ENCODE assay signal across 13 cellular contexts in the genomic region with DNA sequence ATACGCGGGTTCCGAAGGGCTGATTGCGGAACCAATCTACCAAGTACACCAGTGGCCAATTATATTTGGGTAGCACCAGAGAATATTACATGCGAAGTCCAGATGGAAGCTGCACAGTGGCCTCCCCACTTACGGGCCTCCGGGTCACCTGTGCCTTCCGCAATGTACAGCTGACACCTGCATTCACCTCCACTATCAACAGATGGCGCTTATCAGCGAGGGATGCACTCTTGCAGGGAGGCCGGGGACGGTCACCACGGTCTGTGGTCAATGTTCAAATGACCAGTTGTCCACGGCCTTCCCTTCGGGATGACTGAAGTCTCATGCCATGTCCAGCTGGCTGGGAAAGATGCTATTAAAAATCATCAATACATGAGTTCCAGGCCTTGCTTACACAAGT. TPM values are rescaled to one million over a fixed set of nuclear protein-coding genes. Genes with fewer than 3 reads are reported as not detected.
DNase-seq lines count a peak whose midpoint lies in the region; ATAC-seq and TF ChIP-seq lines count a peak whose summit lies in the region.
"Had no signal": no experiment of that assay in that cellular context is flagged by ENCODE, and none has a peak within 500 bp of the region (broad histone marks: within the 10 kb centered on the region; RNA-seq: fewer than 3 reads in every experiment).

No MANE protein-coding gene starts in this region.

- H3K9me3 ChIP-seq in Peyer's patch = no peaks in the 10 kb centered on the region
- no peaks in the 10 kb centered on the region for H3K9me3 ChIP-seq in effector memory CD4-positive, alpha-beta T cell (ENCODE audit: control insufficient read depth, low read length)
- H3K9me3 ChIP-seq: thoracic aorta had no signal

- no peaks in the 10 kb centered on the region for H3K4me1 Mint-ChIP-seq in T-helper 2 cell treated with Interferon-gamma antibody and Interleukin-4, amounts not matched to agents 5 μg/mL and 100 μg/mL, for 36 hours (ENCODE audit: low read depth)
- H3K4me1 Mint-ChIP-seq: memory B cell had no signal

- H3K36me3 Mint-ChIP-seq in T-helper 2 cell treated with Interferon-gamma antibody and Interleukin-4, amounts not matched to agents 5 μg/mL and 100 μg/mL, for 36 hours (ENCODE audit: low read depth) = no peaks in the 10 kb centered on the region
- H3K36me3 Mint-ChIP-seq: memory B cell had no signal

- H3K4me3 Mint-ChIP-seq in T-helper 2 cell treated with Interferon-gamma antibody and Interleukin-4, amounts not matched to agents 5 μg/mL and 100 μg/mL, for 36 hours = no peak overlapping the region
- H3K4me3 Mint-ChIP-seq: HFFc6, memory B cell had no signal

- H3K36me3 ChIP-seq in Peyer's patch = no peaks in the 10 kb centered on the region
- H3K36me3 ChIP-seq in effector memory CD4-positive, alpha-beta T cell (ENCODE audit: control insufficient read depth, insufficient read depth, low read length) = no peaks in the 10 kb centered on the region
- H3K36me3 ChIP-seq: thoracic aorta had no signal

- H3K4me3 ChIP-seq in Peyer's patch = no peak overlapping the region
- H3K4me3 ChIP-seq in effector memory CD4-positive, alpha-beta T cell (ENCODE audit: insufficient read depth, low read depth, low read length, poor library complexity, severe bottlenecking) = no peak overlapping the region
- H3K4me3 ChIP-seq: thoracic aorta had no signal

- no peaks in the 10 kb centered on the region for H3K27me3 ChIP-seq in Peyer's patch
- H3K27me3 ChIP-seq in effector memory CD4-positive, alpha-beta T cell (replicated peaks; ENCODE audit: control insufficient read depth, insufficient read depth, low read length, poor library complexity, severe bottlenecking) = no peaks in the 10 kb centered on the region

- peaks cover 13% of the 10 kb centered on the region for H3K27me3 Mint-ChIP-seq in T-helper 2 cell treated with Interferon-gamma antibody and Interleukin-4, amounts not matched to agents 5 μg/mL and 100 μg/mL, for 36 hours (ENCODE audit: low read depth)

- ATAC-seq in GM19467 (IDR thresholded peaks at IDR 0.05; ENCODE audit: unreplicated experiment) (no peak), GM18870 (IDR thresholded peaks at IDR 0.05; ENCODE audit: unreplicated experiment) (no peak)
- ATAC-seq: sciatic nerve had no signal

- H3K4me1 ChIP-seq in Peyer's patch = no peaks in the 10 kb centered on the region
- no peaks in the 10 kb centered on the region for H3K4me1 ChIP-seq in effector memory CD4-positive, alpha-beta T cell (ENCODE audit: control insufficient read depth, insufficient read depth, low read length, poor library complexity, severe bottlenecking)

- TF ChIP-seq CTCF in 22Rv1 (IDR thresholded peaks at IDR 0.05) (peak; percentile 76), GM12874 (IDR thresholded peaks at IDR 0.05; ENCODE audit: insufficient read depth, low read depth, low read length) (peak; percentile 29; the same call in 1 of the 2 replicates), Peyer's patch (IDR thresholded peaks at IDR 0.05) (peak in 4 of 6 experiments; percentile 30 to 52 (median 45))

- H3K27ac ChIP-seq in 22Rv1 (no peak overlapping the region), Peyer's patch (no peak overlapping the region)
- H3K27ac ChIP-seq in effector memory CD4-positive, alpha-beta T cell (ENCODE audit: insufficient read depth, low read length, poor library complexity, severe bottlenecking) = no peak overlapping the region
- H3K27ac ChIP-seq: thoracic aorta had no signal

- peak in 1 of 3 donors; percentile 59 for DNase-seq in Peyer's patch
- DNase-seq in kidney tubule cell (ENCODE audit: low spot score) = peak; percentile 16
- no peak for DNase-seq in T-helper 2 cell treated with Interferon-gamma antibody and Interleukin-4, amounts not matched to agents 5 μg/mL and 100 μg/mL, for 36 hours (ENCODE audit: low spot score)
- no peak for DNase-seq in effector memory CD4-positive, alpha-beta T cell
- DNase-seq: HFFc6, NCI-H1048 had no signal

- no peaks in the 10 kb centered on the region for H3K9me3 Mint-ChIP-seq in T-helper 2 cell treated with Interferon-gamma antibody and Interleukin-4, amounts not matched to agents 5 μg/mL and 100 μg/mL, for 36 hours
- H3K9me3 Mint-ChIP-seq: HFFc6, memory B cell had no signal

- no peak for TF ChIP-seq POLR2A in Peyer's patch (IDR thresholded peaks at IDR 0.05)

- no peak overlapping the region for H3K27ac Mint-ChIP-seq in T-helper 2 cell treated with Interferon-gamma antibody and Interleukin-4, amounts not matched to agents 5 μg/mL and 100 μg/mL, for 36 hours
- H3K27ac Mint-ChIP-seq: HFFc6, memory B cell had no signal

RNA-seq across cellular contexts. Expression of gene SLIT1, which starts 47.6 kb away (rescaled TPM):
- total RNA-seq in Peyer's patch = 1 to 10 TPM in 1 of 4 donors, under 1 TPM in 1, not detected in 2; 0.28 to 1.7 TPM
